Comparison of ENCODE assay signal across 9 cellular contexts in genomic region chr4:133776503-133776902, GRCh38.
"Had no signal": no experiment of that assay in that cellular context is flagged by ENCODE, and none has a peak within 500 bp of the region (broad histone marks: within the 10 kb centered on the region; RNA-seq: fewer than 3 reads in every experiment).

No MANE protein-coding gene starts in this region.

- H3K4me3 ChIP-seq: GM23248, GM23338, HAP-1 had no signal

- DNase-seq: GOT3, H7, H9 had no signal

- H3K4me2 ChIP-seq: GM23338 had no signal

- ATAC-seq: GM23338, HCT116 had no signal

- H3K27ac ChIP-seq: GM23248 had no signal

- H2AFZ ChIP-seq: GM23248, GM23338 had no signal

- H3K36me3 ChIP-seq: HAP-1 had no signal

- H3K9ac ChIP-seq: GM23248 had no signal

- FAIRE-seq: H1, H54 had no signal
